In genomic region chr6:32794510-32794909, GRCh38 we compare ENCODE assay signal across 21 cellular contexts. TPM values are rescaled to one million over a fixed set of nuclear protein-coding genes. Genes with fewer than 3 reads are reported as not detected.
A peak's percentile ranks its signal among the peaks of the same experiment; 100 is the strongest.
DNase-seq lines count a peak whose midpoint lies in the region; ATAC-seq lines count a peak whose summit lies in the region.
"Had no signal": no experiment of that assay in that cellular context is flagged by ENCODE, and none has a peak within 500 bp of the region (broad histone marks: within the 10 kb centered on the region; RNA-seq: fewer than 3 reads in every experiment).

No MANE protein-coding gene starts in this region.

- no peaks in the 10 kb centered on the region for H3K9me2 ChIP-seq in Karpas-422 (replicated peaks; ENCODE audit: insufficient read depth, low read length)

- H3K9me3 ChIP-seq in Karpas-422 (ENCODE audit: low read length), result peaks cover 7% of the 10 kb centered on the region; the same call in 1 of the 2 replicates
- peaks cover 0 to 10% (median 0%) of the 10 kb centered on the region in 3 experiments for H3K9me3 ChIP-seq in naive thymus-derived CD4-positive, alpha-beta T cell (ENCODE audit: control insufficient read depth in 2 of 3, low read length in 3 of 3)
- H3K9me3 ChIP-seq: Peyer's patch had no signal

- H3K4me3 ChIP-seq in Karpas-422 (ENCODE audit: low read length), result no peak overlapping the region
- H3K4me3 ChIP-seq in naive thymus-derived CD4-positive, alpha-beta T cell (ENCODE audit: low read length), result no peak overlapping the region
- H3K4me3 ChIP-seq: Peyer's patch had no signal

- peaks cover 0 to 77% (median 25%) of the 10 kb centered on the region in 5 donors for H3K27me3 Mint-ChIP-seq in naive thymus-derived CD4-positive, alpha-beta T cell

- H3K4me1 ChIP-seq in Karpas-422 (ENCODE audit: low read length), result peaks cover 26% of the 10 kb centered on the region
- H3K4me1 ChIP-seq in naive thymus-derived CD4-positive, alpha-beta T cell (ENCODE audit: control insufficient read depth in 2 of 2, insufficient read depth in 2 of 2, low read length in 2 of 2), result peaks cover 5 to 16% of the 10 kb centered on the region in 2 donors
- H3K4me1 ChIP-seq: Peyer's patch had no signal

- ATAC-seq in naive thymus-derived CD4-positive, alpha-beta T cell, result peak; percentile 77
- no peak for ATAC-seq in GM18517 (IDR thresholded peaks at IDR 0.05; ENCODE audit: unreplicated experiment)
- ATAC-seq: activated CD8-positive, alpha-beta memory T cell treated with anti-CD3 and anti-CD28 coated beads, Interleukin-2, amount 10 ng/mL, durations not matched to agents 7 days and 5 days had no signal

- peak overlapping the region; percentile 65; the same call in 1 of the 2 replicates for H2AFZ ChIP-seq in Karpas-422 (ENCODE audit: low read length)

- CTCF ChIA-PET in naive thymus-derived CD4-positive, alpha-beta T cell (lab: Charles Lee), result interaction anchor here (0.9 to 3.3 kb wide), 6 partner anchors 8 to 381 kb away, joined by 3 to 23 read pairs (median 6); no protein-coding TSS in a partner anchor

- H3K79me2 ChIP-seq in Karpas-422 (ENCODE audit: low read length), result no peaks in the 10 kb centered on the region

- H3K36me3 ChIP-seq in Karpas-422 (ENCODE audit: insufficient read depth, low read length), result no peaks in the 10 kb centered on the region
- no peaks in the 10 kb centered on the region for H3K36me3 ChIP-seq in naive thymus-derived CD4-positive, alpha-beta T cell (ENCODE audit: control insufficient read depth in 2 of 3, insufficient read depth in 3 of 3, low read length in 3 of 3)
- H3K36me3 ChIP-seq: Peyer's patch had no signal

- H4K20me1 ChIP-seq in Karpas-422 (ENCODE audit: insufficient read depth, low read depth, low read length), result no peaks in the 10 kb centered on the region

- H3K4me3 Mint-ChIP-seq in naive thymus-derived CD4-positive, alpha-beta T cell, result peak overlapping the region in 2 of 10 donors; percentile 0 to 9
- H3K4me3 Mint-ChIP-seq: activated CD8-positive, alpha-beta memory T cell treated with anti-CD3 and anti-CD28 coated beads, Interleukin-2, amount 10 ng/mL, durations not matched to agents 7 days and 5 days; nephron progenitor cell; T-cell had no signal

- no peak overlapping the region for H3K4me2 ChIP-seq in Karpas-422 (ENCODE audit: low read depth, low read length, poor library complexity, severe bottlenecking)

- peaks cover 15 to 35% (median 27%) of the 10 kb centered on the region in 7 donors for H3K4me1 Mint-ChIP-seq in naive thymus-derived CD4-positive, alpha-beta T cell

- POLR2A ChIA-PET in naive thymus-derived CD4-positive, alpha-beta T cell (lab: Charles Lee), result no interaction called here

- H3K27ac Mint-ChIP-seq in naive thymus-derived CD4-positive, alpha-beta T cell, result no peak overlapping the region
- H3K27ac Mint-ChIP-seq: activated CD8-positive, alpha-beta memory T cell treated with anti-CD3 and anti-CD28 coated beads, Interleukin-2, amount 10 ng/mL, durations not matched to agents 7 days and 5 days; nephron progenitor cell; T-cell had no signal

- intact Hi-C loops in naive thymus-derived CD4-positive, alpha-beta T cell (cut with micrococcal nuclease), result loop anchor here in 1 of 2 donors (10.0 kb wide), 1 partner anchor 550 kb away; no protein-coding TSS in a partner anchor

- no peak overlapping the region for H3K27ac ChIP-seq in Karpas-422 (ENCODE audit: low read length)
- no peak overlapping the region for H3K27ac ChIP-seq in naive thymus-derived CD4-positive, alpha-beta T cell (ENCODE audit: low read depth, low read length)
- H3K27ac ChIP-seq: C4-2B, Peyer's patch had no signal

- H3K36me3 Mint-ChIP-seq in naive thymus-derived CD4-positive, alpha-beta T cell, result peaks cover 0 to 10% (median 4%) of the 10 kb centered on the region in 5 donors
- H3K36me3 Mint-ChIP-seq: activated CD8-positive, alpha-beta memory T cell treated with anti-CD3 and anti-CD28 coated beads, Interleukin-2, amount 10 ng/mL, durations not matched to agents 7 days and 5 days; T-cell had no signal

- H3K9ac ChIP-seq in Karpas-422 (ENCODE audit: low read length), result no peak overlapping the region; the same call in 1 of the 2 replicates

- H3K9me3 Mint-ChIP-seq in naive thymus-derived CD4-positive, alpha-beta T cell, result peaks cover 0 to 15% (median 4%) of the 10 kb centered on the region in 11 donors

- DNase-seq in CD1c-positive myeloid dendritic cell (ENCODE audit: extremely low spot score) (peak; percentile 91), Karpas-422 (no peak), SKM-1 treated with dmso at 0.1 percent for 144 hours (lab: John Stamatoyannopoulos, UW; ENCODE audit: unreplicated experiment) (peak; percentile 98), C1 segment of cervical spinal cord (lab: John Stamatoyannopoulos, UW) (no peak)
- no peak for DNase-seq in naive thymus-derived CD4-positive, alpha-beta T cell
- no peak for DNase-seq in stimulated activated CD4-positive, alpha-beta T cell treated with anti-CD3 and anti-CD28 coated beads, Interleukin-4, amount 100 ng/mL, for 1 hour
- DNase-seq: activated CD4-positive, CD25-positive, alpha-beta regulatory T cell treated with anti-CD3 and anti-CD28 coated beads, Interleukin-2, amount 50 U/mL, for 72 hours; activated CD8-positive, alpha-beta memory T cell treated with anti-CD3 and anti-CD28 coated beads, Interleukin-2, amount 10 ng/mL, durations not matched to agents 7 days and 5 days; activated naive CD4-positive, alpha-beta T cell treated with Interleukin-2 at 50 U/mL for 16 hours; DMS79; foreskin melanocyte; HCEC 1CT; NCI-H187; nephron progenitor cell; Peyer's patch; substantia nigra; T-cell had no signal

- no peaks in the 10 kb centered on the region for H3K27me3 ChIP-seq in Karpas-422 (ENCODE audit: low read length)
- H3K27me3 ChIP-seq in naive thymus-derived CD4-positive, alpha-beta T cell (ENCODE audit: control insufficient read depth in 2 of 2, insufficient read depth in 2 of 2, low read length in 2 of 2), result peaks cover 0 to 5% of the 10 kb centered on the region in 2 donors
- H3K27me3 ChIP-seq: Peyer's patch had no signal

RNA-seq across cellular contexts. Expression of gene HLA-DOB, which starts 22.3 kb away (rescaled TPM):
- total RNA-seq in Karpas-422 (2014; rRNA removed; shearing (Covaris generic); ENCODE audit: low replicate concordance), result 77.3 and 91.6 TPM in 2 replicates
- 1 to 10 TPM; 1.7 to 7.7 (median 4.9) TPM for total RNA-seq in naive thymus-derived CD4-positive, alpha-beta T cell
- polyA plus RNA-seq in naive thymus-derived CD4-positive, alpha-beta T cell, result under 1 TPM; 0.48 to 0.57 TPM
- total RNA-seq: renal cortical epithelial cell had no signal

RNA-seq across cellular contexts. Expression of gene HLA-DQB2, which starts 31.2 kb away (rescaled TPM):
- 0.14 TPM in 1 of 2 replicates, not detected in the other for total RNA-seq in Karpas-422 (2014; rRNA removed; shearing (Covaris generic); ENCODE audit: low replicate concordance)
- total RNA-seq in naive thymus-derived CD4-positive, alpha-beta T cell, result 10 to 100 TPM in 1 of 5 experiments, 1 to 10 TPM in 2, not detected in 2; 1.8 to 24.8 (median 3.5) TPM
- under 1 TPM in 1 of 2 donors, not detected in 1; 0.95 TPM for polyA plus RNA-seq in naive thymus-derived CD4-positive, alpha-beta T cell
- total RNA-seq: NCI-H460, Peyer's patch, renal cortical epithelial cell had no signal

RNA-seq across cellular contexts. Expression of gene TAP2, which starts 44.0 kb away (rescaled TPM):
- 93.0 and 140 TPM in 2 replicates for total RNA-seq in Karpas-422 (2014; rRNA removed; shearing (Covaris generic); ENCODE audit: low replicate concordance)
- 100 to 1,000 TPM in 4 of 5 experiments, 10 to 100 TPM in 1; 84.3 to 243 (median 117) TPM for total RNA-seq in naive thymus-derived CD4-positive, alpha-beta T cell
- polyA plus RNA-seq in naive thymus-derived CD4-positive, alpha-beta T cell, result 10 to 100 TPM; 26.4 to 36.4 TPM

RNA-seq across cellular contexts. Expression of gene PSMB8, which starts 49.3 kb away (rescaled TPM):
- 212 and 306 TPM in 2 replicates for total RNA-seq in Karpas-422 (2014; rRNA removed; shearing (Covaris generic); ENCODE audit: low replicate concordance)
- total RNA-seq in naive thymus-derived CD4-positive, alpha-beta T cell, result 100 to 1,000 TPM; 111 to 419 (median 115) TPM
- polyA plus RNA-seq in naive thymus-derived CD4-positive, alpha-beta T cell, result 100 to 1,000 TPM; 322 to 378 TPM

RNA-seq across cellular contexts. Expression of gene HLA-DQA2, which starts 53.3 kb away (rescaled TPM):
- 40.2 and 66.5 TPM in 2 replicates for total RNA-seq in Karpas-422 (2014; rRNA removed; shearing (Covaris generic); ENCODE audit: low replicate concordance)
- total RNA-seq in naive thymus-derived CD4-positive, alpha-beta T cell, result 10 to 100 TPM in 1 of 5 experiments, 1 to 10 TPM in 1, not detected in 3; 3.9 to 13.3 TPM
- not detected for polyA plus RNA-seq in naive thymus-derived CD4-positive, alpha-beta T cell
- total RNA-seq: NCI-H460, renal cortical epithelial cell had no signal

Comparison
In these comparisons a context has a peak if more than half of its experiments do, and no peak if none do; other contexts are left out.
1. DNase-seq: peak in CD1c-positive myeloid dendritic cell (single experiment) and SKM-1 treated with dmso at 0.1 percent for 144 hours (single experiment); none in Karpas-422 (single experiment), naive thymus-derived CD4-positive, alpha-beta T cell (0 of 9), C1 segment of cervical spinal cord (0 of 14) and stimulated activated CD4-positive, alpha-beta T cell treated with anti-CD3 and anti-CD28 coated beads, Interleukin-4, amount 100 ng/mL, for 1 hour (single experiment).